ENCODE assay signal across 8 cellular contexts in genomic region chr15:62847900-62848489, GRCh38.
DNase-seq lines count a peak whose midpoint lies in the region; ATAC-seq and TF ChIP-seq lines count a peak whose summit lies in the region.

No MANE protein-coding gene starts in this region.

- ATAC-seq in omental fat pad (ENCODE audit: low FRiP score) (no peak), GM21717 (IDR thresholded peaks at IDR 0.05; ENCODE audit: unreplicated experiment) (no peak)

- DNase-seq in NCI-H1092 treated with DMSO at 0.1 percent for 48 hours (lab: John Stamatoyannopoulos, UW): peak; percentile 9
- DNase-seq in NCI-H1092 (lab: John Stamatoyannopoulos, UW): no peak
- peak; percentile 63 for DNase-seq in NAMALWA (ENCODE audit: low spot score)
- DNase-seq in activated CD8-positive, alpha-beta memory T cell treated with anti-CD3 and anti-CD28 coated beads, Interleukin-2, amount 50 U/mL, for 4 hours: peak; percentile 22
- DNase-seq in fibroblast of the conjunctiva (ENCODE audit: low read depth): peak; percentile 39
- DNase-seq in omental fat pad (ENCODE audit: low spot score): peak; percentile 86
- DNase-seq in stimulated activated naive CD4-positive, alpha-beta T cell treated with Interleukin-2 at 50 U/mL for 16 hours (lab: John Stamatoyannopoulos, UW): no peak

- TF ChIP-seq CTCF in omental fat pad (IDR thresholded peaks at IDR 0.05): no peak

Comparison
In these comparisons a context has a peak if more than half of its experiments do, and no peak if none do; other contexts are left out.
1. DNase-seq: peak in NCI-H1092 treated with DMSO at 0.1 percent for 48 hours (single experiment), NAMALWA (single experiment), activated CD8-positive, alpha-beta memory T cell treated with anti-CD3 and anti-CD28 coated beads, Interleukin-2, amount 50 U/mL, for 4 hours (single experiment), fibroblast of the conjunctiva (single experiment) and omental fat pad (single experiment); none in NCI-H1092 (single experiment) and stimulated activated naive CD4-positive, alpha-beta T cell treated with Interleukin-2 at 50 U/mL for 16 hours (single experiment).